ENCODE assay signal across 8 cellular contexts in genomic region chr16:20740901-20741491, GRCh38. TPM values are rescaled to one million over a fixed set of nuclear protein-coding genes. Genes with fewer than 3 reads are reported as not detected.
DNase-seq lines count a peak whose midpoint lies in the region; ATAC-seq and TF ChIP-seq lines count a peak whose summit lies in the region.

No MANE protein-coding gene starts in this region.

- H3K27me3 ChIP-seq in colonic mucosa = no peaks in the 10 kb centered on the region

- no peak for TF ChIP-seq CTCF in colonic mucosa (IDR thresholded peaks at IDR 0.05)

- DNase-seq in AML-193 (lab: John Stamatoyannopoulos, UW) (peak; percentile 45 to 64), NCI-H510A treated with DMSO at 0.1 percent for 48 hours (lab: John Stamatoyannopoulos, UW) (peak; percentile 85), colonic mucosa (peak; percentile 93), left kidney (ENCODE audit: low read depth, low spot score) (peak; percentile 93)
- peak; percentile 93 for DNase-seq in activated CD4-positive, alpha-beta T cell treated with anti-CD3 and anti-CD28 coated beads for 48 hours
- peak; percentile 89 for DNase-seq in stimulated activated CD4-positive, alpha-beta T cell treated with anti-CD3 and anti-CD28 coated beads, Interleukin-1b, Interleukin-23, amount 100 ng/mL, for 48 hours

- no peaks in the 10 kb centered on the region for H3K36me3 ChIP-seq in colonic mucosa

- peaks cover 11% of the 10 kb centered on the region for H3K4me1 ChIP-seq in colonic mucosa

- ATAC-seq in GM19043 (IDR thresholded peaks at IDR 0.05; ENCODE audit: low read depth, unreplicated experiment) (peak; percentile 72), HG03280 (IDR thresholded peaks at IDR 0.05; ENCODE audit: unreplicated experiment) (peak; percentile 79)

- peak overlapping the region; percentile 97 for H3K27ac ChIP-seq in colonic mucosa

- intact Hi-C loops in colonic mucosa (cut with DNase I) = no loop called here

- H3K9me3 ChIP-seq in colonic mucosa = no peaks in the 10 kb centered on the region

- peak overlapping the region; percentile 67 to 87 for H3K9ac ChIP-seq in colonic mucosa (ENCODE audit: low read depth in 2 of 2, low read length in 2 of 2)

- peak overlapping the region; percentile 98 for H3K4me3 ChIP-seq in colonic mucosa

RNA-seq across cellular contexts. Expression of gene THUMPD1, which starts 0.6 kb away (rescaled TPM):
- 10 to 100 TPM; 32.8 to 36.8 TPM for total RNA-seq in colonic mucosa

RNA-seq across cellular contexts. Expression of gene ACSM3, which starts 22.8 kb away (rescaled TPM):
- total RNA-seq in colonic mucosa = 10 to 100 TPM; 34.9 to 42.8 TPM

RNA-seq across cellular contexts. Expression of gene ACSM1, which starts 43.5 kb away (rescaled TPM):
- total RNA-seq in colonic mucosa = under 1 TPM; 0.57 to 0.72 TPM

Comparison
In these comparisons a context has a peak if more than half of its experiments do, and no peak if none do; other contexts are left out.
1. Peak in every context shown above with its lines: DNase-seq, ATAC-seq, H3K4me3 ChIP-seq and H3K27ac ChIP-seq.